Comparison of ENCODE assay signal across 1 cellular context in the genomic region with DNA sequence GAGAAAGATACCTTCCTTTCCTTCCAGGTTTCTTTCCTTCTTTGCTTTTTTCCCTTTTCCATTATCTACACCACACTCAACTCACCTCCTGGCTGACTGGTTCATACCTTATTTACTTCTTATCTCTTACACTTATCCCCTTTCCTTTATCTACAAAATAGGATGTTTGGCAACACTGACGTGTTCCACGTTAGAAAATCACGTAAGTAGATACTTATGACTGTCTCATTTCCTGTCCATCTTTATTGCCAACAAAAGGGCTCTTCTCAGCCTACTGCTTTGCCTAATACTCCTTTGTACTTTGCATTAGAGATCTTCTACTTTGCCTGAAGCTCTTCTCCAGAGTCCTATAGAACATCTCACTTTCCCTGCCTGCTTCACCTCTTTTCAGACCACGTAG.
TF ChIP-seq lines count a peak whose summit lies in the region.

No MANE protein-coding gene starts in this region.

TF ChIP-seq in HEK293, 187 proteins besides CTCF, POLR2A, EP300 and RAD21 (continued from another document and continues in another):
- TF ChIP-seq, protein P1, sequence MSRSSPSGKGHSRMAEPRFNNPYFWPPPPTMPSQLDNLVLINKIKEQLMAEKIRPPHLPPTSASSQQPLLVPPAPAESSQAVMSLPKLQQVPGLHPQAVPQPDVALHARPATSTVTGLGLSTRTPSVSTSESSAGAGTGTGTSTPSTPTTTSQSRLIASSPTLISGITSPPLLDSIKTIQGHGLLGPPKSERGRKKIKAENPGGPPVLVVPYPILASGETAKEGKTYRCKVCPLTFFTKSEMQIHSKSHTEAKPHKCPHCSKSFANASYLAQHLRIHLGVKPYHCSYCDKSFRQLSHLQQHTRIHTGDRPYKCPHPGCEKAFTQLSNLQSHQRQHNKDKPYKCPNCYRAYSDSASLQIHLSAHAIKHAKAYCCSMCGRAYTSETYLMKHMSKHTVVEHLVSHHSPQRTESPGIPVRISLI (tag by site-specific recombination; IDR thresholded peaks at IDR 0.05) = 0 out of 2 replicates have a peak, but pooled peaks have one; percentile 4
- TF ChIP-seq, protein P2, sequence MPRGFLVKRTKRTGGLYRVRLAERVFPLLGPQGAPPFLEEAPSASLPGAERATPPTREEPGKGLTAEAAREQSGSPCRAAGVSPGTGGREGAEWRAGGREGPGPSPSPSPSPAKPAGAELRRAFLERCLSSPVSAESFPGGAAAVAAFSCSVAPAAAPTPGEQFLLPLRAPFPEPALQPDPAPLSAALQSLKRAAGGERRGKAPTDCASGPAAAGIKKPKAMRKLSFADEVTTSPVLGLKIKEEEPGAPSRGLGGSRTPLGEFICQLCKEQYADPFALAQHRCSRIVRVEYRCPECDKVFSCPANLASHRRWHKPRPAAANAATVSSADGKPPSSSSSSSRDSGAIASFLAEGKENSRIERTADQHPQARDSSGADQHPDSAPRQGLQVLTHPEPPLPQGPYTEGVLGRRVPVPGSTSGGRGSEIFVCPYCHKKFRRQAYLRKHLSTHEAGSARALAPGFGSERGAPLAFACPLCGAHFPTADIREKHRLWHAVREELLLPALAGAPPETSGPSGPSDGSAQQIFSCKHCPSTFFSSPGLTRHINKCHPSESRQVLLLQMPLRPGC (tag by site-specific recombination; IDR thresholded peaks at IDR 0.05) = 0 out of 2 replicates have a peak, but pooled peaks have one; percentile 16
- TF ChIP-seq ZNF112 (tag by site-specific recombination; IDR thresholded peaks at IDR 0.05) (no peak), ZXDB (tag by site-specific recombination; IDR thresholded peaks at IDR 0.05) (peak; percentile 87), ZNF10 (tag by site-specific recombination; IDR thresholded peaks at IDR 0.05) (no peak), ZNF324 (tag by site-specific recombination; IDR thresholded peaks at IDR 0.05) (0 out of 2 replicates have a peak, but pooled peaks have one; percentile 17), ZNF248 (tag by site-specific recombination; IDR thresholded peaks at IDR 0.05) (no peak), ZNF169 (tag by site-specific recombination; IDR thresholded peaks at IDR 0.05) (no peak), ZNF335 (tag by site-specific recombination; conservative IDR thresholded peaks at IDR 0.05) (peak; percentile 46), ZNF585B (tag by site-specific recombination; IDR thresholded peaks at IDR 0.05) (no peak), ZEB2 (tag by site-specific recombination; IDR thresholded peaks at IDR 0.05) (no peak), ZNF146 (tag by site-specific recombination; IDR thresholded peaks at IDR 0.05) (no peak), KLF7 (tag by site-specific recombination; IDR thresholded peaks at IDR 0.05; ENCODE audit: borderline replicate concordance) (no peak), ZNF548 (tag by site-specific recombination; IDR thresholded peaks at IDR 0.05) (no peak), ZSCAN23 (tag by site-specific recombination; IDR thresholded peaks at IDR 0.05) (0 out of 2 replicates have a peak, but pooled peaks have one; percentile 75), PRDM1 (tag by site-specific recombination; IDR thresholded peaks at IDR 0.05) (peak; percentile 86), ZNF16 (tag by site-specific recombination; IDR thresholded peaks at IDR 0.05; ENCODE audit: low read depth) (no peak), ZNF174 (tag by site-specific recombination; IDR thresholded peaks at IDR 0.05) (no peak), ZNF37A (tag by site-specific recombination; IDR thresholded peaks at IDR 0.05) (no peak), ZBTB21 (tag by site-specific recombination; IDR thresholded peaks at IDR 0.05) (peak; percentile 80; the same call in 1 of the 2 replicates), GLI4 (tag by site-specific recombination; IDR thresholded peaks at IDR 0.05) (no peak), IKZF3 (tag by site-specific recombination; IDR thresholded peaks at IDR 0.05) (peak; percentile 33; the same call in 1 of the 2 replicates), HOXA7 (CRISPR knock-in tag; IDR thresholded peaks at IDR 0.05; ENCODE audit: borderline replicate concordance) (no peak), ZNF184 (tag by site-specific recombination; IDR thresholded peaks at IDR 0.05) (no peak), ZFP3 (tag by site-specific recombination; IDR thresholded peaks at IDR 0.05; ENCODE audit: low read depth) (no peak), RBAK (tag by site-specific recombination; IDR thresholded peaks at IDR 0.05) (no peak), ZNF266 (tag by site-specific recombination; IDR thresholded peaks at IDR 0.05; ENCODE audit: low read depth) (no peak), ZNF544 (tag by site-specific recombination; IDR thresholded peaks at IDR 0.05) (no peak), GLIS1 (tag by site-specific recombination; IDR thresholded peaks at IDR 0.05) (no peak), ZNF791 (tag by site-specific recombination; IDR thresholded peaks at IDR 0.05) (no peak; the same call in 1 of the 2 replicates)
- TF ChIP-seq, protein P3, sequence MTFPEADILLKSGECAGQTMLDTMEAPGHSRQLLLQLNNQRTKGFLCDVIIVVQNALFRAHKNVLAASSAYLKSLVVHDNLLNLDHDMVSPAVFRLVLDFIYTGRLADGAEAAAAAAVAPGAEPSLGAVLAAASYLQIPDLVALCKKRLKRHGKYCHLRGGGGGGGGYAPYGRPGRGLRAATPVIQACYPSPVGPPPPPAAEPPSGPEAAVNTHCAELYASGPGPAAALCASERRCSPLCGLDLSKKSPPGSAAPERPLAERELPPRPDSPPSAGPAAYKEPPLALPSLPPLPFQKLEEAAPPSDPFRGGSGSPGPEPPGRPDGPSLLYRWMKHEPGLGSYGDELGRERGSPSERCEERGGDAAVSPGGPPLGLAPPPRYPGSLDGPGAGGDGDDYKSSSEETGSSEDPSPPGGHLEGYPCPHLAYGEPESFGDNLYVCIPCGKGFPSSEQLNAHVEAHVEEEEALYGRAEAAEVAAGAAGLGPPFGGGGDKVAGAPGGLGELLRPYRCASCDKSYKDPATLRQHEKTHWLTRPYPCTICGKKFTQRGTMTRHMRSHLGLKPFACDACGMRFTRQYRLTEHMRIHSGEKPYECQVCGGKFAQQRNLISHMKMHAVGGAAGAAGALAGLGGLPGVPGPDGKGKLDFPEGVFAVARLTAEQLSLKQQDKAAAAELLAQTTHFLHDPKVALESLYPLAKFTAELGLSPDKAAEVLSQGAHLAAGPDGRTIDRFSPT (tag by site-specific recombination; IDR thresholded peaks at IDR 0.05) = no peak
- TF ChIP-seq, protein P4, sequence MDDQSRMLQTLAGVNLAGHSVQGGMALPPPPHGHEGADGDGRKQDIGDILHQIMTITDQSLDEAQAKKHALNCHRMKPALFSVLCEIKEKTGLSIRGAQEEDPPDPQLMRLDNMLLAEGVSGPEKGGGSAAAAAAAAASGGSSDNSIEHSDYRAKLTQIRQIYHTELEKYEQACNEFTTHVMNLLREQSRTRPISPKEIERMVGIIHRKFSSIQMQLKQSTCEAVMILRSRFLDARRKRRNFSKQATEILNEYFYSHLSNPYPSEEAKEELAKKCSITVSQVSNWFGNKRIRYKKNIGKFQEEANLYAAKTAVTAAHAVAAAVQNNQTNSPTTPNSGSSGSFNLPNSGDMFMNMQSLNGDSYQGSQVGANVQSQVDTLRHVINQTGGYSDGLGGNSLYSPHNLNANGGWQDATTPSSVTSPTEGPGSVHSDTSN (CRISPR knock-in tag; IDR thresholded peaks at IDR 0.05) = no peak
- TF ChIP-seq, protein P5, sequence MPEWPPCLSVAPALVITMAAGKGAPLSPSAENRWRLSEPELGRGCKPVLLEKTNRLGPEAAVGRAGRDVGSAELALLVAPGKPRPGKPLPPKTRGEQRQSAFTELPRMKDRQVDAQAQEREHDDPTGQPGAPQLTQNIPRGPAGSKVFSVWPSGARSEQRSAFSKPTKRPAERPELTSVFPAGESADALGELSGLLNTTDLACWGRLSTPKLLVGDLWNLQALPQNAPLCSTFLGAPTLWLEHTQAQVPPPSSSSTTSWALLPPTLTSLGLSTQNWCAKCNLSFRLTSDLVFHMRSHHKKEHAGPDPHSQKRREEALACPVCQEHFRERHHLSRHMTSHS (tag by site-specific recombination; IDR thresholded peaks at IDR 0.05) = no peak
- TF ChIP-seq, protein P6, sequence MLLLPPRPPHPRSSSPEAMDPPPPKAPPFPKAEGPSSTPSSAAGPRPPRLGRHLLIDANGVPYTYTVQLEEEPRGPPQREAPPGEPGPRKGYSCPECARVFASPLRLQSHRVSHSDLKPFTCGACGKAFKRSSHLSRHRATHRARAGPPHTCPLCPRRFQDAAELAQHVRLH (tag by site-specific recombination; IDR thresholded peaks at IDR 0.05) = no peak
- TF ChIP-seq, protein P7, sequence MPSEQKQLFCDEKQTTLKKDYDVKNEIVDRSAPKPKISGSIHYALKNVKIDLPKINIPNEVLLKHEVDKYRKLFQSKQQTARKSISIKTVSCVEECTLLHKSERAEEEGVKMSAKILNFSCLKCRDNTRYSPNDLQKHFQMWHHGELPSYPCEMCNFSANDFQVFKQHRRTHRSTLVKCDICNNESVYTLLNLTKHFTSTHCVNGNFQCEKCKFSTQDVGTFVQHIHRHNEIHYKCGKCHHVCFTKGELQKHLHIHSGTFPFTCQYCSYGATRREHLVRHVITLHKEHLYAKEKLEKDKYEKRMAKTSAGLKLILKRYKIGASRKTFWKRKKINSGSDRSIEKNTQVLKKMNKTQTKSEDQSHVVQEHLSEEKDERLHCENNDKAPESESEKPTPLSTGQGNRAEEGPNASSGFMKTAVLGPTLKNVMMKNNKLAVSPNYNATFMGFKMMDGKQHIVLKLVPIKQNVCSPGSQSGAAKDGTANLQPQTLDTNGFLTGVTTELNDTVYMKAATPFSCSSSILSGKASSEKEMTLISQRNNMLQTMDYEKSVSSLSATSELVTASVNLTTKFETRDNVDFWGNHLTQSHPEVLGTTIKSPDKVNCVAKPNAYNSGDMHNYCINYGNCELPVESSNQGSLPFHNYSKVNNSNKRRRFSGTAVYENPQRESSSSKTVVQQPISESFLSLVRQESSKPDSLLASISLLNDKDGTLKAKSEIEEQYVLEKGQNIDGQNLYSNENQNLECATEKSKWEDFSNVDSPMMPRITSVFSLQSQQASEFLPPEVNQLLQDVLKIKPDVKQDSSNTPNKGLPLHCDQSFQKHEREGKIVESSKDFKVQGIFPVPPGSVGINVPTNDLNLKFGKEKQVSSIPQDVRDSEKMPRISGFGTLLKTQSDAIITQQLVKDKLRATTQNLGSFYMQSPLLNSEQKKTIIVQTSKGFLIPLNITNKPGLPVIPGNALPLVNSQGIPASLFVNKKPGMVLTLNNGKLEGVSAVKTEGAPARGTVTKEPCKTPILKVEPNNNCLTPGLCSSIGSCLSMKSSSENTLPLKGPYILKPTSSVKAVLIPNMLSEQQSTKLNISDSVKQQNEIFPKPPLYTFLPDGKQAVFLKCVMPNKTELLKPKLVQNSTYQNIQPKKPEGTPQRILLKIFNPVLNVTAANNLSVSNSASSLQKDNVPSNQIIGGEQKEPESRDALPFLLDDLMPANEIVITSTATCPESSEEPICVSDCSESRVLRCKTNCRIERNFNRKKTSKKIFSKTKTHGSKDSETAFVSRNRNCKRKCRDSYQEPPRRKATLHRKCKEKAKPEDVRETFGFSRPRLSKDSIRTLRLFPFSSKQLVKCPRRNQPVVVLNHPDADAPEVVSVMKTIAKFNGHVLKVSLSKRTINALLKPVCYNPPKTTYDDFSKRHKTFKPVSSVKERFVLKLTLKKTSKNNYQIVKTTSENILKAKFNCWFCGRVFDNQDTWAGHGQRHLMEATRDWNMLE (tag by site-specific recombination; conservative IDR thresholded peaks at IDR 0.05; ENCODE audit: low read depth) = no peak
- TF ChIP-seq, protein P8, sequence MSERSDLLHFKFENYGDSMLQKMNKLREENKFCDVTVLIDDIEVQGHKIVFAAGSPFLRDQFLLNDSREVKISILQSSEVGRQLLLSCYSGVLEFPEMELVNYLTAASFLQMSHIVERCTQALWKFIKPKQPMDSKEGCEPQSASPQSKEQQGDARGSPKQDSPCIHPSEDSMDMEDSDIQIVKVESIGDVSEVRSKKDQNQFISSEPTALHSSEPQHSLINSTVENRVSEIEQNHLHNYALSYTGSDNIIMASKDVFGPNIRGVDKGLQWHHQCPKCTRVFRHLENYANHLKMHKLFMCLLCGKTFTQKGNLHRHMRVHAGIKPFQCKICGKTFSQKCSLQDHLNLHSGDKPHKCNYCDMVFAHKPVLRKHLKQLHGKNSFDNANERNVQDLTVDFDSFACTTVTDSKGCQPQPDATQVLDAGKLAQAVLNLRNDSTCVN (tag by site-specific recombination; optimal IDR thresholded peaks at IDR 0.05) = no peak
- TF ChIP-seq, protein P9, sequence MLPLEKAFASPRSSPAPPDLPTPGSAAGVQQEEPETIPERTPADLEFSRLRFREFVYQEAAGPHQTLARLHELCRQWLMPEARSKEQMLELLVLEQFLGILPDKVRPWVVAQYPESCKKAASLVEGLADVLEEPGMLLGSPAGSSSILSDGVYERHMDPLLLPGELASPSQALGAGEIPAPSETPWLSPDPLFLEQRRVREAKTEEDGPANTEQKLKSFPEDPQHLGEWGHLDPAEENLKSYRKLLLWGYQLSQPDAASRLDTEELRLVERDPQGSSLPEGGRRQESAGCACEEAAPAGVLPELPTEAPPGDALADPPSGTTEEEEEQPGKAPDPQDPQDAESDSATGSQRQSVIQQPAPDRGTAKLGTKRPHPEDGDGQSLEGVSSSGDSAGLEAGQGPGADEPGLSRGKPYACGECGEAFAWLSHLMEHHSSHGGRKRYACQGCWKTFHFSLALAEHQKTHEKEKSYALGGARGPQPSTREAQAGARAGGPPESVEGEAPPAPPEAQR (tag by site-specific recombination; IDR thresholded peaks at IDR 0.05) = no peak
- TF ChIP-seq, protein P10, sequence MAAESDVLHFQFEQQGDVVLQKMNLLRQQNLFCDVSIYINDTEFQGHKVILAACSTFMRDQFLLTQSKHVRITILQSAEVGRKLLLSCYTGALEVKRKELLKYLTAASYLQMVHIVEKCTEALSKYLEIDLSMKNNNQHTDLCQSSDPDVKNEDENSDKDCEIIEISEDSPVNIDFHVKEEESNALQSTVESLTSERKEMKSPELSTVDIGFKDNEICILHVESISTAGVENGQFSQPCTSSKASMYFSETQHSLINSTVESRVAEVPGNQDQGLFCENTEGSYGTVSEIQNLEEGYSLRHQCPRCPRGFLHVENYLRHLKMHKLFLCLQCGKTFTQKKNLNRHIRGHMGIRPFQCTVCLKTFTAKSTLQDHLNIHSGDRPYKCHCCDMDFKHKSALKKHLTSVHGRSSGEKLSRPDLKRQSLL (tag by site-specific recombination; IDR thresholded peaks at IDR 0.05) = no peak
- TF ChIP-seq, protein P11, sequence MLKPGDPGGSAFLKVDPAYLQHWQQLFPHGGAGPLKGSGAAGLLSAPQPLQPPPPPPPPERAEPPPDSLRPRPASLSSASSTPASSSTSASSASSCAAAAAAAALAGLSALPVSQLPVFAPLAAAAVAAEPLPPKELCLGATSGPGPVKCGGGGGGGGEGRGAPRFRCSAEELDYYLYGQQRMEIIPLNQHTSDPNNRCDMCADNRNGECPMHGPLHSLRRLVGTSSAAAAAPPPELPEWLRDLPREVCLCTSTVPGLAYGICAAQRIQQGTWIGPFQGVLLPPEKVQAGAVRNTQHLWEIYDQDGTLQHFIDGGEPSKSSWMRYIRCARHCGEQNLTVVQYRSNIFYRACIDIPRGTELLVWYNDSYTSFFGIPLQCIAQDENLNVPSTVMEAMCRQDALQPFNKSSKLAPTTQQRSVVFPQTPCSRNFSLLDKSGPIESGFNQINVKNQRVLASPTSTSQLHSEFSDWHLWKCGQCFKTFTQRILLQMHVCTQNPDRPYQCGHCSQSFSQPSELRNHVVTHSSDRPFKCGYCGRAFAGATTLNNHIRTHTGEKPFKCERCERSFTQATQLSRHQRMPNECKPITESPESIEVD (tag by site-specific recombination; IDR thresholded peaks at IDR 0.05) = peak; percentile 73
- TF ChIP-seq, protein P12, sequence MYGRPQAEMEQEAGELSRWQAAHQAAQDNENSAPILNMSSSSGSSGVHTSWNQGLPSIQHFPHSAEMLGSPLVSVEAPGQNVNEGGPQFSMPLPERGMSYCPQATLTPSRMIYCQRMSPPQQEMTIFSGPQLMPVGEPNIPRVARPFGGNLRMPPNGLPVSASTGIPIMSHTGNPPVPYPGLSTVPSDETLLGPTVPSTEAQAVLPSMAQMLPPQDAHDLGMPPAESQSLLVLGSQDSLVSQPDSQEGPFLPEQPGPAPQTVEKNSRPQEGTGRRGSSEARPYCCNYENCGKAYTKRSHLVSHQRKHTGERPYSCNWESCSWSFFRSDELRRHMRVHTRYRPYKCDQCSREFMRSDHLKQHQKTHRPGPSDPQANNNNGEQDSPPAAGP (tag by site-specific recombination; IDR thresholded peaks at IDR 0.05) = no peak
